8 cellular contexts compared by ENCODE assay signal in genomic region chr6:30557683-30557981, GRCh38. TPM values are rescaled to one million over a fixed set of nuclear protein-coding genes. Genes with fewer than 3 reads are reported as not detected.
DNase-seq lines count a peak whose midpoint lies in the region; ATAC-seq and TF ChIP-seq lines count a peak whose summit lies in the region.

No MANE protein-coding gene starts in this region.

- H3K27me3 ChIP-seq in MM.1S (replicated peaks; ENCODE audit: insufficient read depth, low read length), result no peaks in the 10 kb centered on the region
- no peaks in the 10 kb centered on the region for H3K27me3 ChIP-seq in lower lobe of right lung (ENCODE audit: low read depth)
- no peaks in the 10 kb centered on the region for H3K27me3 ChIP-seq in vagina

- intact Hi-C loops in lower lobe of right lung (cut with DNase I), result no loop called here
- intact Hi-C loops in vagina (cut with DNase I), result no loop called here

- TF ChIP-seq CTCF in MM.1S (IDR thresholded peaks at IDR 0.05; ENCODE audit: low read length) (no peak), astrocyte of the spinal cord (IDR thresholded peaks at IDR 0.05; ENCODE audit: low read depth, low read length) (no peak), lower lobe of right lung (IDR thresholded peaks at IDR 0.05) (no peak), vagina (IDR thresholded peaks at IDR 0.05) (no peak)

- H3F3A ChIP-seq in MM.1S (ENCODE audit: insufficient read depth, low read length), result peaks cover 15% of the 10 kb centered on the region

- H3K4me1 ChIP-seq in MM.1S (ENCODE audit: low read length) (peaks cover 13% of the 10 kb centered on the region), lower lobe of right lung (peaks cover 24% of the 10 kb centered on the region), vagina (peaks cover 33% of the 10 kb centered on the region)

- H3K9me2 ChIP-seq in MM.1S (replicated peaks; ENCODE audit: insufficient read depth, low read length), result no peaks in the 10 kb centered on the region

- no peak for TF ChIP-seq POLR2A in vagina (IDR thresholded peaks at IDR 0.05)

- peak overlapping the region; percentile 92; the same call in 1 of the 2 replicates for H2AFZ ChIP-seq in MM.1S (ENCODE audit: low read length)

- peak overlapping the region; percentile 97 for H3K9ac ChIP-seq in MM.1S (ENCODE audit: low read length)

- no peaks in the 10 kb centered on the region for H4K20me1 ChIP-seq in MM.1S (ENCODE audit: insufficient read depth, low read length)

- H3K27ac ChIP-seq in MM.1S (ENCODE audit: low read length), result peak overlapping the region; percentile 93
- H3K27ac ChIP-seq in lower lobe of right lung, result peak overlapping the region; percentile 98
- peak overlapping the region; percentile 97 for H3K27ac ChIP-seq in vagina

- DNase-seq in DMS114 treated with DMSO at 0.1 percent for 48 hours (lab: John Stamatoyannopoulos, UW; ENCODE audit: unreplicated experiment) (peak; percentile 58), MM.1S (no peak), astrocyte of the spinal cord (ENCODE audit: low read depth, low spot score) (no peak), lower lobe of right lung (no peak), vagina (ENCODE audit: extremely low spot score in 2 of 2) (no peak), NCI-H774 (lab: John Stamatoyannopoulos, UW) (no peak), NK-92 (lab: John Stamatoyannopoulos, UW; ENCODE audit: unreplicated experiment) (no peak)

- H3K36me3 ChIP-seq in MM.1S (replicated peaks; ENCODE audit: insufficient read depth, low read length) (no peaks in the 10 kb centered on the region; the same call in 1 of the 2 replicates), lower lobe of right lung (peaks cover 36% of the 10 kb centered on the region), vagina (peaks cover 0 to 26% of the 10 kb centered on the region in 2 donors)

- H3K9me3 ChIP-seq in MM.1S (replicated peaks; ENCODE audit: insufficient read depth, low read length), result no peaks in the 10 kb centered on the region
- no peaks in the 10 kb centered on the region for H3K9me3 ChIP-seq in lower lobe of right lung
- H3K9me3 ChIP-seq in vagina, result no peaks in the 10 kb centered on the region

- H3K4me2 ChIP-seq in MM.1S (ENCODE audit: low read depth, low read length), result peak overlapping the region; percentile 93

- H3K4me3 ChIP-seq in MM.1S (ENCODE audit: low read length) (peak overlapping the region; percentile 96), astrocyte of the spinal cord (ENCODE audit: low read depth, low read length) (peak overlapping the region; percentile 96), lower lobe of right lung (peak overlapping the region; percentile 92), vagina (peak overlapping the region; percentile 73 to 76)

- in situ Hi-C loops in astrocyte of the spinal cord (cut with HindIII; ENCODE audit: low sequenced_read_pairs), result no loop called here

- peaks cover 36% of the 10 kb centered on the region for H3K79me2 ChIP-seq in MM.1S (ENCODE audit: low read length)

- no peak for ATAC-seq in lower lobe of right lung
- no peak for ATAC-seq in HG03039 (IDR thresholded peaks at IDR 0.05; ENCODE audit: unreplicated experiment)

RNA-seq across cellular contexts. Expression of gene PRR3, which starts 0.5 kb away (rescaled TPM):
- 7.5 TPM for total RNA-seq in lower lobe of right lung
- 5.9 TPM for total RNA-seq in vagina

RNA-seq across cellular contexts. Expression of gene GNL1, which starts 1.3 kb away (rescaled TPM):
- total RNA-seq in lower lobe of right lung, result 54.9 TPM
- 24.1 TPM for total RNA-seq in vagina

RNA-seq across cellular contexts. Expression of gene ABCF1, which starts 13.6 kb away (rescaled TPM):
- total RNA-seq in lower lobe of right lung (40.0 TPM), vagina (29.5 TPM)

RNA-seq across cellular contexts. Expression of gene PPP1R10, which starts 59.4 kb away (rescaled TPM):
- total RNA-seq in lower lobe of right lung (68.8 TPM), vagina (52.5 TPM)
